In genomic region chr11:36492724-36493304, GRCh38 we compare ENCODE assay signal across 8 cellular contexts. TPM values are rescaled to one million over a fixed set of nuclear protein-coding genes. Genes with fewer than 3 reads are reported as not detected.
DNase-seq lines count a peak whose midpoint lies in the region; ATAC-seq and TF ChIP-seq lines count a peak whose summit lies in the region.

No MANE protein-coding gene starts in this region.

- H3K27ac Mint-ChIP-seq in endothelial cell (ENCODE audit: unreplicated experiment): no peak overlapping the region

- peaks cover 82% of the 10 kb centered on the region for H3K36me3 ChIP-seq in A673 (ENCODE audit: insufficient read depth, low read length, poor library complexity, severe bottlenecking)
- H3K36me3 ChIP-seq in SK-N-MC (ENCODE audit: insufficient read depth, low read length): peaks cover 61% of the 10 kb centered on the region
- H3K36me3 ChIP-seq in mucosa of descending colon (ENCODE audit: low read depth): peaks cover 5% of the 10 kb centered on the region

- H3K9me3 ChIP-seq in A673 (ENCODE audit: low read depth, low read length, poor library complexity, severe bottlenecking) (no peaks in the 10 kb centered on the region), SK-N-MC (ENCODE audit: low read depth, low read length) (no peaks in the 10 kb centered on the region), mucosa of descending colon (no peaks in the 10 kb centered on the region)

- CTCF ChIA-PET in A673 (lab: Charles Lee): interaction anchor here (0.6 to 1.8 kb wide), 25 partner anchors 9 to 1980 kb away, joined by 3 to 24 read pairs (median 4); partner anchors contain the start of gene TRAF6

- no peak overlapping the region for H3K9ac ChIP-seq in SK-N-MC (ENCODE audit: insufficient read length)

- H3K9me3 Mint-ChIP-seq in endothelial cell (ENCODE audit: unreplicated experiment): no peaks in the 10 kb centered on the region

- H3K27ac ChIP-seq in A673 (ENCODE audit: low read depth, low read length, poor library complexity, severe bottlenecking): no peak overlapping the region
- no peak overlapping the region for H3K27ac ChIP-seq in SK-N-MC

- TF ChIP-seq CTCF in A673 (conservative IDR thresholded peaks at IDR 0.05; ENCODE audit: low read depth, low read length) (peak; percentile 100), endothelial cell (IDR thresholded peaks at IDR 0.05; ENCODE audit: unreplicated experiment) (peak; percentile 92), mucosa of descending colon (IDR thresholded peaks at IDR 0.05) (no peak)

- ATAC-seq in mucosa of descending colon (peak; percentile 65), HG02970 (IDR thresholded peaks at IDR 0.05; ENCODE audit: low FRiP score, unreplicated experiment) (no peak)

- H3K27me3 Mint-ChIP-seq in endothelial cell (ENCODE audit: unreplicated experiment): peaks cover 2% of the 10 kb centered on the region

- POLR2A ChIA-PET in A673 (lab: Charles Lee; ENCODE audit: low non-redundant PET): interaction anchor here (0.5 kb wide), 1 partner anchor 9 kb away, joined by 3 read pairs; no protein-coding TSS in a partner anchor

- intact Hi-C loops in A673 (cut with micrococcal nuclease; ENCODE audit: unreplicated experiment): loop anchor here (1.0 to 5.0 kb wide), 3 partner anchors 111 to 201 kb away; no protein-coding TSS in a partner anchor
- intact Hi-C loops in mucosa of descending colon (cut with DNase I, micrococcal nuclease): no loop called here

- peaks cover 4% of the 10 kb centered on the region for H3K4me1 Mint-ChIP-seq in endothelial cell (ENCODE audit: unreplicated experiment)

- DNase-seq in A673 (ENCODE audit: low spot score) (peak; percentile 86), GM03348 (ENCODE audit: low spot score) (peak; percentile 48), KG1 (lab: John Stamatoyannopoulos, UW) (peak; percentile 37), SK-N-MC (ENCODE audit: low read depth, low spot score) (peak; percentile 65), endothelial cell (ENCODE audit: low spot score) (peak; percentile 25), mucosa of descending colon (peak in 1 of 3 donors; percentile 36)
- no peak for DNase-seq in activated CD8-positive, alpha-beta memory T cell treated with anti-CD3 and anti-CD28 coated beads for 24 hours

- no peak overlapping the region for H3K4me3 Mint-ChIP-seq in endothelial cell (ENCODE audit: unreplicated experiment)

- H3K27me3 ChIP-seq in A673 (replicated peaks; ENCODE audit: insufficient read depth, low read depth, low read length, poor library complexity): no peaks in the 10 kb centered on the region

- BruUV-seq in A673 (replicated peaks; lab: Mats Ljungman, UMichigan): no TSS peak

- peaks cover 33% of the 10 kb centered on the region for H3K36me3 Mint-ChIP-seq in endothelial cell (ENCODE audit: low read depth, unreplicated experiment)

- H3K4me3 ChIP-seq in A673 (ENCODE audit: low read depth, low read length, poor library complexity, severe bottlenecking) (no peak overlapping the region), SK-N-MC (no peak overlapping the region), mucosa of descending colon (no peak overlapping the region)

- H3K4me1 ChIP-seq in A673 (ENCODE audit: insufficient read depth, low read length, poor library complexity, severe bottlenecking) (peaks cover 11% of the 10 kb centered on the region), mucosa of descending colon (ENCODE audit: low read depth) (no peaks in the 10 kb centered on the region)

RNA-seq across cellular contexts. Expression of gene TRAF6, which starts 17.3 kb away (rescaled TPM):
- total RNA-seq in A673 (2021) (25.5 and 28.6 TPM in 2 replicates), endothelial cell (ENCODE audit: unreplicated experiment) (20.4 TPM), mucosa of descending colon (10 to 100 TPM; 15.5 to 19.2 (median 17.9) TPM)
